27 cellular contexts compared by ENCODE assay signal in genomic region chr9:99488109-99489042, GRCh38.
DNase-seq lines count a peak whose midpoint lies in the region; ATAC-seq and TF ChIP-seq lines count a peak whose summit lies in the region.
"Had no signal": no experiment of that assay in that cellular context is flagged by ENCODE, and none has a peak within 500 bp of the region (broad histone marks: within the 10 kb centered on the region; RNA-seq: fewer than 3 reads in every experiment).

No MANE protein-coding gene starts in this region.

- H3K4me2 ChIP-seq in mesendoderm (ENCODE audit: low read length), result no peak overlapping the region

- no peak overlapping the region for H3K23ac ChIP-seq in mesendoderm (ENCODE audit: low read length)

- no peak overlapping the region for H4K5ac ChIP-seq in mesendoderm (ENCODE audit: low read length)

- POLR2A ChIA-PET in WTC11 (lab: Charles Lee), result interaction anchor here (1.7 kb wide), 1 partner anchor 31 kb away, joined by 3 read pairs; no protein-coding TSS in a partner anchor

- H2BK5ac ChIP-seq in mesendoderm (ENCODE audit: low read length), result no peak overlapping the region

- ATAC-seq in WTC11, result peak; percentile 81
- ATAC-seq in GM19395 (IDR thresholded peaks at IDR 0.05; ENCODE audit: unreplicated experiment), result no peak
- ATAC-seq: activated CD8-positive, alpha-beta memory T cell treated with anti-CD3 and anti-CD28 coated beads, Interleukin-2, amount 10 ng/mL, durations not matched to agents 7 days and 5 days; activated naive CD8-positive, alpha-beta T cell treated with anti-CD3 and anti-CD28 coated beads, Interleukin-2, amount 50 U/mL, for 24 hours; activated T-cell treated with anti-CD3 and anti-CD28 coated beads, Interleukin-2, amount 50 U/mL, for 4 hours; CD8-positive, alpha-beta T cell; lower lobe of right lung; naive thymus-derived CD8-positive, alpha-beta T cell had no signal

- H3K9me3 ChIP-seq in HUES48 (ENCODE audit: control insufficient read depth, insufficient read depth, low read length), result no peaks in the 10 kb centered on the region
- no peaks in the 10 kb centered on the region for H3K9me3 ChIP-seq in breast epithelium
- H3K9me3 ChIP-seq: esophagus squamous epithelium, lower lobe of right lung, sigmoid colon had no signal

- no peaks in the 10 kb centered on the region for H3K9me3 Mint-ChIP-seq in WTC11
- H3K9me3 Mint-ChIP-seq in activated CD4-positive, alpha-beta T cell treated with anti-CD3 and anti-CD28 coated beads, Interleukin-2, amount 10 ng/mL, durations not matched to agents 24 days and 14 days, result no peaks in the 10 kb centered on the region
- H3K9me3 Mint-ChIP-seq: activated naive CD8-positive, alpha-beta T cell treated with anti-CD3 and anti-CD28 coated beads, Interleukin-2, amount 50 U/mL, for 24 hours; activated T-cell treated with anti-CD3 and anti-CD28 coated beads, Interleukin-2, amount 50 U/mL, for 4 hours; CD8-positive, alpha-beta T cell had no signal

- H2BK15ac ChIP-seq in mesendoderm (replicated peaks; ENCODE audit: low read depth), result no peak overlapping the region

- H3K36me3 ChIP-seq in HUES48 (ENCODE audit: control insufficient read depth, insufficient read depth, low read length) (no peaks in the 10 kb centered on the region), mesendoderm (ENCODE audit: control insufficient read depth, insufficient read depth, low read length) (no peaks in the 10 kb centered on the region), breast epithelium (no peaks in the 10 kb centered on the region)
- H3K36me3 ChIP-seq: esophagus squamous epithelium, lower lobe of right lung, sigmoid colon, tibial nerve had no signal

- H3K4ac ChIP-seq in mesendoderm (ENCODE audit: low read depth, low read length), result no peak overlapping the region

- no peak overlapping the region for H4K8ac ChIP-seq in mesendoderm (ENCODE audit: low read depth, low read length)

- peak overlapping the region; percentile 43 for H3K27ac Mint-ChIP-seq in WTC11
- H3K27ac Mint-ChIP-seq in activated CD4-positive, alpha-beta T cell treated with anti-CD3 and anti-CD28 coated beads, Interleukin-2, amount 10 ng/mL, durations not matched to agents 24 days and 14 days, result no peak overlapping the region
- H3K27ac Mint-ChIP-seq: activated CD8-positive, alpha-beta memory T cell treated with anti-CD3 and anti-CD28 coated beads, Interleukin-2, amount 10 ng/mL, durations not matched to agents 7 days and 5 days; activated naive CD8-positive, alpha-beta T cell treated with anti-CD3 and anti-CD28 coated beads, Interleukin-2, amount 50 U/mL, for 24 hours; B cell; CD8-positive, alpha-beta T cell; naive thymus-derived CD8-positive, alpha-beta T cell had no signal

- H3K27me3 ChIP-seq in HUES48 (ENCODE audit: control insufficient read depth, insufficient read depth, low read length) (peaks cover 5% of the 10 kb centered on the region; the same call in 1 of the 2 replicates), mesendoderm (ENCODE audit: insufficient read depth, low read length, poor library complexity) (no peaks in the 10 kb centered on the region), breast epithelium (no peaks in the 10 kb centered on the region)
- H3K27me3 ChIP-seq: esophagus squamous epithelium, sigmoid colon, tibial nerve had no signal

- H3K4me3 Mint-ChIP-seq in WTC11, result peak overlapping the region; percentile 32
- no peak overlapping the region for H3K4me3 Mint-ChIP-seq in activated CD4-positive, alpha-beta T cell treated with anti-CD3 and anti-CD28 coated beads, Interleukin-2, amount 10 ng/mL, durations not matched to agents 24 days and 14 days
- H3K4me3 Mint-ChIP-seq: activated CD8-positive, alpha-beta memory T cell treated with anti-CD3 and anti-CD28 coated beads, Interleukin-2, amount 10 ng/mL, durations not matched to agents 7 days and 5 days; activated naive CD8-positive, alpha-beta T cell treated with anti-CD3 and anti-CD28 coated beads, Interleukin-2, amount 50 U/mL, for 24 hours; activated T-cell treated with anti-CD3 and anti-CD28 coated beads, Interleukin-2, amount 50 U/mL, for 4 hours; B cell; CD8-positive, alpha-beta T cell; naive thymus-derived CD8-positive, alpha-beta T cell had no signal

- H3K27me3 Mint-ChIP-seq in WTC11 (ENCODE audit: low read depth), result peaks cover 55% of the 10 kb centered on the region
- H3K27me3 Mint-ChIP-seq in activated CD4-positive, alpha-beta T cell treated with anti-CD3 and anti-CD28 coated beads, Interleukin-2, amount 10 ng/mL, durations not matched to agents 24 days and 14 days, result peaks cover 29% of the 10 kb centered on the region
- H3K27me3 Mint-ChIP-seq: B cell had no signal

- no peak overlapping the region for H2BK120ac ChIP-seq in mesendoderm (ENCODE audit: low read depth, low read length)

- TF ChIP-seq CTCF in WTC11 (IDR thresholded peaks at IDR 0.05) (no peak), breast epithelium (IDR thresholded peaks at IDR 0.05) (no peak)

- no peaks in the 10 kb centered on the region for H3K36me3 Mint-ChIP-seq in WTC11
- H3K36me3 Mint-ChIP-seq in activated CD4-positive, alpha-beta T cell treated with anti-CD3 and anti-CD28 coated beads, Interleukin-2, amount 10 ng/mL, durations not matched to agents 24 days and 14 days (ENCODE audit: low read depth), result no peaks in the 10 kb centered on the region
- H3K36me3 Mint-ChIP-seq: activated CD8-positive, alpha-beta memory T cell treated with anti-CD3 and anti-CD28 coated beads, Interleukin-2, amount 10 ng/mL, durations not matched to agents 7 days and 5 days; CD8-positive, alpha-beta T cell; naive thymus-derived CD8-positive, alpha-beta T cell had no signal

- intact Hi-C loops in breast epithelium (cut with DNase I; ENCODE audit: low total_unique reads), result no loop called here
- intact Hi-C loops in activated CD4-positive, alpha-beta T cell treated with anti-CD3 and anti-CD28 coated beads, Interleukin-2, amount 10 ng/mL, durations not matched to agents 24 days and 14 days (cut with micrococcal nuclease), result no loop called here

- H3K4me1 ChIP-seq in HUES48 (ENCODE audit: control insufficient read depth, insufficient read depth, low read length) (peaks cover 23% of the 10 kb centered on the region), mesendoderm (ENCODE audit: control insufficient read depth, low read depth, low read length) (peaks cover 5% of the 10 kb centered on the region), breast epithelium (no peaks in the 10 kb centered on the region)
- H3K4me1 ChIP-seq: esophagus squamous epithelium, lower lobe of right lung, tibial nerve had no signal

- H3K4me1 Mint-ChIP-seq in WTC11, result peaks cover 31% of the 10 kb centered on the region
- H3K4me1 Mint-ChIP-seq in activated CD4-positive, alpha-beta T cell treated with anti-CD3 and anti-CD28 coated beads, Interleukin-2, amount 10 ng/mL, durations not matched to agents 24 days and 14 days, result peaks cover 3% of the 10 kb centered on the region

- H3K27ac ChIP-seq in HUES48 (ENCODE audit: low read depth, low read length) (peak overlapping the region; percentile 49), mesendoderm (ENCODE audit: low read depth, low read length) (no peak overlapping the region), breast epithelium (no peak overlapping the region)
- H3K27ac ChIP-seq: esophagus squamous epithelium, lower lobe of right lung, sigmoid colon, tibial nerve had no signal

- peak; percentile 43 for DNase-seq in ELF-1 (ENCODE audit: low read depth, low spot score)
- peak; percentile 21 for DNase-seq in WTC11 (ENCODE audit: low spot score)
- DNase-seq in mesendoderm, result peak; percentile 32
- DNase-seq in ecto neural progenitor cell (ENCODE audit: low spot score), result no peak
- DNase-seq in breast epithelium (ENCODE audit: low spot score in 2 of 2), result no peak
- DNase-seq in activated CD4-positive, alpha-beta T cell treated with anti-CD3 and anti-CD28 coated beads, Interleukin-2, amount 10 ng/mL, durations not matched to agents 24 days and 14 days, result no peak
- DNase-seq: ACHN; activated CD4-positive, alpha-beta T cell treated with anti-CD3 and anti-CD28 coated beads, Interleukin-2, amount 50 U/mL, for 4 hours; activated CD4-positive, CD25-positive, alpha-beta regulatory T cell; activated CD8-positive, alpha-beta memory T cell treated with anti-CD3 and anti-CD28 coated beads, Interleukin-2, amount 10 ng/mL, durations not matched to agents 7 days and 5 days; activated naive CD8-positive, alpha-beta T cell treated with anti-CD3 and anti-CD28 coated beads, Interleukin-2, amount 50 U/mL, for 24 hours; activated T-cell treated with anti-CD3 and anti-CD28 coated beads, Interleukin-2, amount 50 U/mL, for 4 hours; CD8-positive, alpha-beta T cell; central memory CD4-positive, alpha-beta T cell; esophagus squamous epithelium; lower lobe of right lung; naive thymus-derived CD8-positive, alpha-beta T cell; NCI-H187; NCI-H345; NCI-H774; sigmoid colon; stimulated activated CD4-positive, alpha-beta T cell treated with anti-CD3 and anti-CD28 coated beads, Interleukin-12 subunit alpha, Interleukin-12 subunit beta, amount 100 ng/mL, for 4 hours; stimulated activated CD4-positive, alpha-beta T cell treated with anti-CD3 and anti-CD28 coated beads, Interleukin-2, amount 100 ng/mL, for 48 hours had no signal

- H3K4me3 ChIP-seq in HUES48 (ENCODE audit: low read depth, low read length), result no peak overlapping the region
- no peak overlapping the region for H3K4me3 ChIP-seq in mesendoderm (ENCODE audit: low read length)
- H3K4me3 ChIP-seq in breast epithelium, result no peak overlapping the region
- H3K4me3 ChIP-seq: esophagus squamous epithelium, lower lobe of right lung, sigmoid colon, tibial nerve had no signal

- H3K9ac ChIP-seq in HUES48 (ENCODE audit: low read depth, low read length) (no peak overlapping the region), mesendoderm (ENCODE audit: low read length) (no peak overlapping the region)

- no peak overlapping the region for H3K56ac ChIP-seq in mesendoderm (ENCODE audit: low read length)

- WGBS in mesendoderm (ENCODE audit: extremely low coverage, insufficient coverage, low lambda C conversion rate), result no CpG with 5 or more reads among the region's 7 CpGs

- no peak overlapping the region for H3K18ac ChIP-seq in mesendoderm (ENCODE audit: low read length)

- no peaks in the 10 kb centered on the region for H3K79me2 ChIP-seq in mesendoderm (ENCODE audit: control insufficient read depth, insufficient read depth, low read length)

- H3K79me1 ChIP-seq in mesendoderm (ENCODE audit: low read length), result no peaks in the 10 kb centered on the region

- CTCF ChIA-PET in WTC11 (lab: Charles Lee), result interaction anchor here (0.7 to 1.6 kb wide), 3 partner anchors 23 to 728 kb away, joined by 3 to 6 read pairs (median 3); no protein-coding TSS in a partner anchor

- TF ChIP-seq POLR2A in breast epithelium (IDR thresholded peaks at IDR 0.05), result no peak

- no peak overlapping the region for H2AK5ac ChIP-seq in mesendoderm (ENCODE audit: low read length)

TF ChIP-seq in WTC11, 78 proteins besides CTCF, POLR2A, EP300 and RAD21 (continues in another document):
- TF ChIP-seq ETV6 (CRISPR knock-in tag; IDR thresholded peaks at IDR 0.05), result peak; percentile 32; the same call in 1 of the 2 replicates
- no peak for TF ChIP-seq ZNF219 (CRISPR knock-in tag; IDR thresholded peaks at IDR 0.05; ENCODE audit: borderline replicate concordance)

Comparison
In these comparisons a context has a peak if more than half of its experiments do, and no peak if none do; other contexts are left out.
1. DNase-seq: peak in ELF-1 (single experiment), WTC11 (single experiment) and mesendoderm (single experiment); none in ecto neural progenitor cell (single experiment), breast epithelium (0 of 2) and activated CD4-positive, alpha-beta T cell treated with anti-CD3 and anti-CD28 coated beads, Interleukin-2, amount 10 ng/mL, durations not matched to agents 24 days and 14 days (single experiment).